ENCODE assay signal across 6 cellular contexts in the genomic region with DNA sequence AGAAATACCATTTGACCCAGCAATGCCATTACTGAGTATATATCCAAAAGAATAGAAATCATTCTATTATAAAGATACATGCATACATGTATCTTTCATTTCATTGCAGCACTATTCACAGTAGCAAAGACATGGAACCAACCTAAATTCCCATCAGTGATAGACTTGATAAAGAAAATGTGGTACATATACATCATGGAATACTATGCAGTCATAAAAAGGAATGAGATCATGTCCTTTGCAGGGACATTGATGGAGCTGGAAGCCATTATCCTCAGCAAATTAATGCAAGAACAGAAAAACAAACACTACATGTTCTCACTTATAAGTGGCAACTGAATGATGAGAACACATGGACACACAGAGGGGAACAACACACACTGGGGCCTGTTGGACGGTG. TPM values are rescaled to one million over a fixed set of nuclear protein-coding genes. Genes with fewer than 3 reads are reported as not detected.
A peak's percentile ranks its signal among the peaks of the same experiment; 100 is the strongest.
DNase-seq lines count a peak whose midpoint lies in the region; ATAC-seq, FAIRE-seq and TF ChIP-seq lines count a peak whose summit lies in the region.
"Not testable (repeated sequence)": the region's sequence is repeated elsewhere in the genome, so short reads cannot be mapped to it uniquely, and the experiment has no call there.

No MANE protein-coding gene starts in this region.

- not testable (repeated sequence) for TF ChIP-seq POLR2A in upper lobe of left lung (IDR thresholded peaks at IDR 0.05)

- intact Hi-C loops in CD4-positive, alpha-beta T cell (cut with DNase I, micrococcal nuclease) = loop anchor here in 1 of 2 experiments (5.0 kb wide), 1 partner anchor 42 kb away; no protein-coding TSS in a partner anchor
- intact Hi-C loops in MCF 10A (cut with micrococcal nuclease); pancreas (cut with DNase I): not testable (repeated sequence)

- not testable (repeated sequence) for H3K27me3 Mint-ChIP-seq in CD4-positive, alpha-beta T cell; MCF 10A (ENCODE audit: insufficient read depth, unreplicated experiment)

- not testable (repeated sequence) for H3K9me3 Mint-ChIP-seq in CD4-positive, alpha-beta T cell; MCF 10A (ENCODE audit: unreplicated experiment)

- not testable (repeated sequence) for ATAC-seq in CD4-positive, alpha-beta T cell (ENCODE audit: poor library complexity); SK-N-SH treated with all-trans-retinoic acid at 6 μM for 48 hours; pancreas; upper lobe of left lung (ENCODE audit: low FRiP score in 2 of 2)

- H3K4me1 Mint-ChIP-seq in CD4-positive, alpha-beta T cell (ENCODE audit: low read depth) = peaks cover 25% of the 10 kb centered on the region
- H3K4me1 Mint-ChIP-seq in MCF 10A (ENCODE audit: insufficient read depth, unreplicated experiment) = not testable (repeated sequence)

- not testable (repeated sequence) for H3K36me3 ChIP-seq in pancreas; thymus (ENCODE audit: control insufficient read depth, insufficient read depth); upper lobe of left lung

- H3K4me3 Mint-ChIP-seq in CD4-positive, alpha-beta T cell; MCF 10A (ENCODE audit: unreplicated experiment): not testable (repeated sequence)

- not testable (repeated sequence) for H3K27ac ChIP-seq in CD4-positive, alpha-beta T cell (ENCODE audit: low read depth, low read length)
- H3K27ac ChIP-seq in pancreas (peak overlapping the region in 3 of 4 donors; percentile 77 to 95 (median 91)), thymus (ENCODE audit: low read depth) (peak overlapping the region; percentile 4), upper lobe of left lung (peak overlapping the region; percentile 55 to 77 (median 66))

- CTCF ChIA-PET in CD4-positive, alpha-beta T cell (lab: Charles Lee) = interaction anchor here (1.3 to 4.0 kb wide), 6 partner anchors 12 to 102 kb away, joined by 4 to 73 read pairs (median 12); partner anchors contain the start of genes LIMK2 and PIK3IP1
- CTCF ChIA-PET in MCF 10A (lab: Yijun Ruan, JAX) = interaction anchor here (0.6 to 6.2 kb wide), 15 partner anchors 9 to 206 kb away, joined by 3 to 65 read pairs (median 5); partner anchors contain the start of genes LIMK2, PIK3IP1 and SELENOM

- WGBS in pancreas, 2 donors = 96 to 100% methylated on average over 1 of the region's 1 CpG
- 100% methylated on average over 1 of the region's 1 CpG for WGBS in thymus
- WGBS in upper lobe of left lung, 2 donors = 55 to 86% methylated on average over 1 of the region's 1 CpG

- H3K4me1 ChIP-seq in pancreas; thymus (ENCODE audit: control insufficient read depth, insufficient read depth, low read length): not testable (repeated sequence)
- peaks cover 0 to 14% (median 10%) of the 10 kb centered on the region in 4 donors for H3K4me1 ChIP-seq in upper lobe of left lung

- H3K27ac Mint-ChIP-seq in CD4-positive, alpha-beta T cell = peak overlapping the region; percentile 33
- H3K27ac Mint-ChIP-seq in MCF 10A (ENCODE audit: low read depth, unreplicated experiment) = peak overlapping the region; percentile 52

- not testable (repeated sequence) for TF ChIP-seq EP300 in upper lobe of left lung (IDR thresholded peaks at IDR 0.05)

- not testable (repeated sequence) for H3K27me3 ChIP-seq in CD4-positive, alpha-beta T cell (ENCODE audit: control insufficient read depth, insufficient read depth, low read length); pancreas; thymus (ENCODE audit: control insufficient read depth, insufficient read depth); upper lobe of left lung

- BruUV-seq in MCF 10A (replicated peaks; lab: Mats Ljungman, UMichigan) = not testable (repeated sequence)

- peaks cover 57% of the 10 kb centered on the region for H3K36me3 Mint-ChIP-seq in CD4-positive, alpha-beta T cell (ENCODE audit: low read depth)
- H3K36me3 Mint-ChIP-seq in MCF 10A (ENCODE audit: insufficient read depth, unreplicated experiment) = not testable (repeated sequence)

- not testable (repeated sequence) for TF ChIP-seq CTCF in CD4-positive, alpha-beta T cell (IDR thresholded peaks at IDR 0.05); MCF 10A (IDR thresholded peaks at IDR 0.05; ENCODE audit: unreplicated experiment); pancreas (IDR thresholded peaks at IDR 0.05); upper lobe of left lung (IDR thresholded peaks at IDR 0.05)

- POLR2A ChIA-PET in CD4-positive, alpha-beta T cell (lab: Charles Lee) = interaction anchor here (1.9 to 3.6 kb wide), 5 partner anchors 18 to 35 kb away, joined by 15 to 113 read pairs (median 23); partner anchors contain the start of gene PIK3IP1
- POLR2A ChIA-PET in MCF 10A (lab: Yijun Ruan, JAX) = interaction anchor here (0.7 to 6.7 kb wide), 19 partner anchors 10 to 156 kb away, joined by 3 to 207 read pairs (median 7); partner anchors contain the start of genes LIMK2, PATZ1 and PIK3IP1

- DNase-seq in CD4-positive, alpha-beta T cell; MCF 10A (ENCODE audit: unreplicated experiment); pancreas; upper lobe of left lung: not testable (repeated sequence)

- not testable (repeated sequence) for H3K9me3 ChIP-seq in CD4-positive, alpha-beta T cell (ENCODE audit: control insufficient read depth, low read length); pancreas; thymus (ENCODE audit: control insufficient read depth); upper lobe of left lung

- FAIRE-seq in pancreas (lab: Jason Lieb, UNC) = not testable (repeated sequence)

- H3K4me3 ChIP-seq in pancreas; thymus (ENCODE audit: low read length); upper lobe of left lung: not testable (repeated sequence)

TF ChIP-seq in SK-N-SH treated with all-trans-retinoic acid at 6 μM for 48 hours, 23 proteins besides CTCF, POLR2A, EP300 and RAD21:
- 0 out of 2 replicates have a peak, but pooled peaks have one; percentile 59 for TF ChIP-seq ZNF8 (CRISPR knock-in tag; IDR thresholded peaks at IDR 0.05)

RNA-seq across cellular contexts. Expression of gene PIK3IP1, which starts 21.9 kb away (rescaled TPM):
- total RNA-seq in CD4-positive, alpha-beta T cell = 1,000 to 10,000 TPM; 1,063 to 1,072 TPM
- total RNA-seq in MCF 10A (2022) = 0.25 and 0.93 TPM in 2 replicates
- 10 to 100 TPM in 1 of 6 donors, 1 to 10 TPM in 5; 2.4 to 24.5 (median 6.0) TPM for total RNA-seq in pancreas
- polyA plus RNA-seq in pancreas = 1 to 10 TPM; 3.6 to 5.9 TPM
- polyA plus RNA-seq in thymus = 182 TPM
- 10 to 100 TPM; 38.9 to 97.1 (median 65.8) TPM for total RNA-seq in upper lobe of left lung

RNA-seq across cellular contexts. Expression of gene PATZ1, which starts 31.9 kb away (rescaled TPM):
- total RNA-seq in CD4-positive, alpha-beta T cell = 10 to 100 TPM; 54.4 to 58.3 TPM
- total RNA-seq in MCF 10A (2022) (16.0 and 19.2 TPM in 2 replicates), pancreas (10 to 100 TPM; 12.0 to 28.6 (median 16.7) TPM), upper lobe of left lung (10 to 100 TPM; 18.2 to 29.7 (median 24.0) TPM)
- polyA plus RNA-seq in pancreas (10 to 100 TPM; 21.6 to 30.2 TPM), thymus (33.4 TPM)

Comparison
In these comparisons a context has a peak if more than half of its experiments do, and no peak if none do; other contexts are left out.
1. RNA of gene PIK3IP1, which starts 21.9 kb away (total RNA-seq): 1,063 to 1,072 TPM in CD4-positive, alpha-beta T cell; 38.9 to 97.1 TPM in upper lobe of left lung, 2.4 to 24.5 TPM in pancreas and 0.25 to 0.93 TPM in MCF 10A; every median in the first group is over 10 times any median in the second.